1 cellular context compared by ENCODE assay signal in the genomic region with DNA sequence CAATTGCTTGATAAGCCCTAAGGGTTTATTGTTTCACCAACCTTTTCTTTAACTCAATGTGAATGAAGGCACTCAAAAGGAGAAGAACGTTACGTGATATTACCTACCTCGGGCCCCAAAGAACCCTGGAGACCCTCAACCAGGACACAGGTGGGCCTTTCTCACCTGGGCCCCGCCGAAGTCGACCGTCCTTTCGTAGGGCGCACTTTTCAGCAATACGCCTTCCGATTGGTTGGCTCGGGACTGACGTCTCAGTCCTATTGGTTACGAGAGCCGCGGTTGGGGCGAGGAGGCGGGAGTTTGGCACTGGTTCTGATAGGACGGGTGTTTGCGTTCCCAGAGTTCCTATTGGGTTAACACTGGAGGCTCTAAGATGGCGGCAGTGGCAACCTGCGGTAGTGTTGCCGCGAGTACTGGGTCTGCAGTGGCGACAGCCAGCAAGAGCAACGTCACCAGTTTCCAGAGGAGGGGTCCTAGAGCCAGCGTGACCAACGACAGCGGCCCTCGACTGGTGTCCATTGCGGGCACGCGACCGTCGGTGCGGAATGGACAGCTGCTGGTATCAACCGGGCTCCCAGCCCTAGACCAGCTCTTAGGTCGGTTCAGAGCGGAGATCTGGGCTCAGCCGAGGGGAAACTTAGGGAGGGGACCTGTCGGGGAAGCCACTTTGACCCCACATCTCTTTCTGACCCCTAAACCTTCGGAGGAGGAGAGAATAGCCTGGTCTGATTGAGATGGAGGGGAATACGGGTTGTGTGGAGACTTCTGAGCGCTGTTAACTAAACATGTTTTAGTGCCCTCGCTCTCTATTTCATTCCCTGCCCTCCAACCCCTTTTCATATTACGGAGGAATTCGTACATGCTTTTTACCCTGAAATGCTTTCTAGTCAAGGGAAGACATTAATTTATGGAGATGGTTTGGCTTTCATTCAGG.
A peak's percentile ranks its signal among the peaks of the same experiment; 100 is the strongest.
TF ChIP-seq lines count a peak whose summit lies in the region.

A gene with protein sequence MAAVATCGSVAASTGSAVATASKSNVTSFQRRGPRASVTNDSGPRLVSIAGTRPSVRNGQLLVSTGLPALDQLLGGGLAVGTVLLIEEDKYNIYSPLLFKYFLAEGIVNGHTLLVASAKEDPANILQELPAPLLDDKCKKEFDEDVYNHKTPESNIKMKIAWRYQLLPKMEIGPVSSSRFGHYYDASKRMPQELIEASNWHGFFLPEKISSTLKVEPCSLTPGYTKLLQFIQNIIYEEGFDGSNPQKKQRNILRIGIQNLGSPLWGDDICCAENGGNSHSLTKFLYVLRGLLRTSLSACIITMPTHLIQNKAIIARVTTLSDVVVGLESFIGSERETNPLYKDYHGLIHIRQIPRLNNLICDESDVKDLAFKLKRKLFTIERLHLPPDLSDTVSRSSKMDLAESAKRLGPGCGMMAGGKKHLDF (plus strand): TSS at position 356 of the 934 bp plus-strand sequence. CDS start 18 bp downstream, at position 374.
A gene with protein sequence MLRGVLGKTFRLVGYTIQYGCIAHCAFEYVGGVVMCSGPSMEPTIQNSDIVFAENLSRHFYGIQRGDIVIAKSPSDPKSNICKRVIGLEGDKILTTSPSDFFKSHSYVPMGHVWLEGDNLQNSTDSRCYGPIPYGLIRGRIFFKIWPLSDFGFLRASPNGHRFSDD (minus strand): TSS at position 211 of the 934 bp plus-strand sequence. CDS start 46,346 bp downstream, outside the sequence.

TF ChIP-seq in HepG2, 621 proteins besides CTCF, POLR2A, EP300 and RAD21 (continued from another document and continues in another):
- TF ChIP-seq, protein P1, sequence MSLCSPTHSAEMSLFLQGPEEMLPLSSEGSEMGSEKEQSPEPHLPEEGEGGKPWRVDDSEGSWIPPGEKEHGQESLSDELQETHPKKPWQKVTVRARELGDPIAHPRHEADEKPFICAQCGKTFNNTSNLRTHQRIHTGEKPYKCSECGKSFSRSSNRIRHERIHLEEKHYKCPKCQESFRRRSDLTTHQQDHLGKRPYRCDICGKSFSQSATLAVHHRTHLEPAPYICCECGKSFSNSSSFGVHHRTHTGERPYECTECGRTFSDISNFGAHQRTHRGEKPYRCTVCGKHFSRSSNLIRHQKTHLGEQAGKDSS (CRISPR knock-in tag; IDR thresholded peaks at IDR 0.05; ENCODE audit: borderline replicate concordance, low read depth), result no peak
- TF ChIP-seq MIER3 (CRISPR knock-in tag; IDR thresholded peaks at IDR 0.05; ENCODE audit: borderline replicate concordance), result no peak; the same call in 1 of the 2 replicates
- peak; percentile 39; the same call in 1 of the 2 replicates for TF ChIP-seq GFI1 (CRISPR knock-in tag; IDR thresholded peaks at IDR 0.05; ENCODE audit: borderline replicate concordance)
- TF ChIP-seq XBP1 (CRISPR knock-in tag; IDR thresholded peaks at IDR 0.05), result no peak
- no peak for TF ChIP-seq ZNF891 (CRISPR knock-in tag; IDR thresholded peaks at IDR 0.05)
- TF ChIP-seq ZKSCAN8 (CRISPR knock-in tag; IDR thresholded peaks at IDR 0.05; ENCODE audit: borderline replicate concordance), result 0 out of 2 replicates have a peak, but pooled peaks have one; percentile 28
- peak; percentile 88; the same call in 1 of the 2 replicates for TF ChIP-seq ZNF879 (CRISPR knock-in tag; IDR thresholded peaks at IDR 0.05)
- TF ChIP-seq ZNF605 (CRISPR knock-in tag; IDR thresholded peaks at IDR 0.05), result peak; percentile 78; the same call in 1 of the 2 replicates
- TF ChIP-seq, protein P2, sequence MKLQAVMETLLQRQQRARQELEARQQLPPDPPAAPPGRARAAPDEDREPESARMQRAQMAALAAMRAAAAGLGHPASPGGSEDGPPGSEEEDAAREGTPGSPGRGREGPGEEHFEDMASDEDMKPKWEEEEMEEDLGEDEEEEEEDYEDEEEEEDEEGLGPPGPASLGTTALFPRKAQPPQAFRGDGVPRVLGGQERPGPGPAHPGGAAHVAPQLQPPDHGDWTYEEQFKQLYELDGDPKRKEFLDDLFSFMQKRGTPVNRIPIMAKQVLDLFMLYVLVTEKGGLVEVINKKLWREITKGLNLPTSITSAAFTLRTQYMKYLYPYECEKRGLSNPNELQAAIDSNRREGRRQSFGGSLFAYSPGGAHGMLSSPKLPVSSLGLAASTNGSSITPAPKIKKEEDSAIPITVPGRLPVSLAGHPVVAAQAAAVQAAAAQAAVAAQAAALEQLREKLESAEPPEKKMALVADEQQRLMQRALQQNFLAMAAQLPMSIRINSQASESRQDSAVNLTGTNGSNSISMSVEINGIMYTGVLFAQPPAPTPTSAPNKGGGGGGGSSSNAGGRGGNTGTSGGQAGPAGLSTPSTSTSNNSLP (IDR thresholded peaks at IDR 0.05; ENCODE audit: low read depth, low read length), result no peak
- TF ChIP-seq, protein P3, sequence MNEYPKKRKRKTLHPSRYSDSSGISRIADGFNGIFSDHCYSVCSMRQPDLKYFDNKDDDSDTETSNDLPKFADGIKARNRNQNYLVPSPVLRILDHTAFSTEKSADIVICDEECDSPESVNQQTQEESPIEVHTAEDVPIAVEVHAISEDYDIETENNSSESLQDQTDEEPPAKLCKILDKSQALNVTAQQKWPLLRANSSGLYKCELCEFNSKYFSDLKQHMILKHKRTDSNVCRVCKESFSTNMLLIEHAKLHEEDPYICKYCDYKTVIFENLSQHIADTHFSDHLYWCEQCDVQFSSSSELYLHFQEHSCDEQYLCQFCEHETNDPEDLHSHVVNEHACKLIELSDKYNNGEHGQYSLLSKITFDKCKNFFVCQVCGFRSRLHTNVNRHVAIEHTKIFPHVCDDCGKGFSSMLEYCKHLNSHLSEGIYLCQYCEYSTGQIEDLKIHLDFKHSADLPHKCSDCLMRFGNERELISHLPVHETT (CRISPR knock-in tag; conservative IDR thresholded peaks at IDR 0.05), result no peak
- no peak for TF ChIP-seq ZNF713 (CRISPR knock-in tag; IDR thresholded peaks at IDR 0.05)
- no peak for TF ChIP-seq ZNF660 (CRISPR knock-in tag; IDR thresholded peaks at IDR 0.05; ENCODE audit: borderline replicate concordance, low read depth)
- TF ChIP-seq CCDC6 (CRISPR knock-in tag; IDR thresholded peaks at IDR 0.05), result no peak
- no peak for TF ChIP-seq TCF7 (IDR thresholded peaks at IDR 0.05; ENCODE audit: low read depth)
- TF ChIP-seq, protein P4, sequence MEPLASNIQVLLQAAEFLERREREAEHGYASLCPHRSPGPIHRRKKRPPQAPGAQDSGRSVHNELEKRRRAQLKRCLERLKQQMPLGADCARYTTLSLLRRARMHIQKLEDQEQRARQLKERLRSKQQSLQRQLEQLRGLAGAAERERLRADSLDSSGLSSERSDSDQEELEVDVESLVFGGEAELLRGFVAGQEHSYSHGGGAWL (CRISPR knock-in tag; IDR thresholded peaks at IDR 0.05), result peak; percentile 60; the same call in 1 of the 2 replicates
- TF ChIP-seq, protein P5, sequence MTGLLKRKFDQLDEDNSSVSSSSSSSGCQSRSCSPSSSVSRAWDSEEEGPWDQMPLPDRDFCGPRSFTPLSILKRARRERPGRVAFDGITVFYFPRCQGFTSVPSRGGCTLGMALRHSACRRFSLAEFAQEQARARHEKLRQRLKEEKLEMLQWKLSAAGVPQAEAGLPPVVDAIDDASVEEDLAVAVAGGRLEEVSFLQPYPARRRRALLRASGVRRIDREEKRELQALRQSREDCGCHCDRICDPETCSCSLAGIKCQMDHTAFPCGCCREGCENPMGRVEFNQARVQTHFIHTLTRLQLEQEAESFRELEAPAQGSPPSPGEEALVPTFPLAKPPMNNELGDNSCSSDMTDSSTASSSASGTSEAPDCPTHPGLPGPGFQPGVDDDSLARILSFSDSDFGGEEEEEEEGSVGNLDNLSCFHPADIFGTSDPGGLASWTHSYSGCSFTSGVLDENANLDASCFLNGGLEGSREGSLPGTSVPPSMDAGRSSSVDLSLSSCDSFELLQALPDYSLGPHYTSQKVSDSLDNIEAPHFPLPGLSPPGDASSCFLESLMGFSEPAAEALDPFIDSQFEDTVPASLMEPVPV (CRISPR knock-in tag; IDR thresholded peaks at IDR 0.05), result no peak; the same call in 1 of the 2 replicates
- TF ChIP-seq MEIS2 (CRISPR knock-in tag; IDR thresholded peaks at IDR 0.05), result no peak
- TF ChIP-seq MXI1 (IDR thresholded peaks at IDR 0.05; ENCODE audit: borderline replicate concordance, low read depth, low read length), result peak; percentile 51; the same call in 1 of the 3 replicates
- TF ChIP-seq ZNF572 (CRISPR knock-in tag; IDR thresholded peaks at IDR 0.05), result peak; percentile 61
- TF ChIP-seq, protein P6, sequence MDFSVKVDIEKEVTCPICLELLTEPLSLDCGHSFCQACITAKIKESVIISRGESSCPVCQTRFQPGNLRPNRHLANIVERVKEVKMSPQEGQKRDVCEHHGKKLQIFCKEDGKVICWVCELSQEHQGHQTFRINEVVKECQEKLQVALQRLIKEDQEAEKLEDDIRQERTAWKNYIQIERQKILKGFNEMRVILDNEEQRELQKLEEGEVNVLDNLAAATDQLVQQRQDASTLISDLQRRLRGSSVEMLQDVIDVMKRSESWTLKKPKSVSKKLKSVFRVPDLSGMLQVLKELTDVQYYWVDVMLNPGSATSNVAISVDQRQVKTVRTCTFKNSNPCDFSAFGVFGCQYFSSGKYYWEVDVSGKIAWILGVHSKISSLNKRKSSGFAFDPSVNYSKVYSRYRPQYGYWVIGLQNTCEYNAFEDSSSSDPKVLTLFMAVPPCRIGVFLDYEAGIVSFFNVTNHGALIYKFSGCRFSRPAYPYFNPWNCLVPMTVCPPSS (IDR thresholded peaks at IDR 0.05), result no peak
- TF ChIP-seq, protein P7, sequence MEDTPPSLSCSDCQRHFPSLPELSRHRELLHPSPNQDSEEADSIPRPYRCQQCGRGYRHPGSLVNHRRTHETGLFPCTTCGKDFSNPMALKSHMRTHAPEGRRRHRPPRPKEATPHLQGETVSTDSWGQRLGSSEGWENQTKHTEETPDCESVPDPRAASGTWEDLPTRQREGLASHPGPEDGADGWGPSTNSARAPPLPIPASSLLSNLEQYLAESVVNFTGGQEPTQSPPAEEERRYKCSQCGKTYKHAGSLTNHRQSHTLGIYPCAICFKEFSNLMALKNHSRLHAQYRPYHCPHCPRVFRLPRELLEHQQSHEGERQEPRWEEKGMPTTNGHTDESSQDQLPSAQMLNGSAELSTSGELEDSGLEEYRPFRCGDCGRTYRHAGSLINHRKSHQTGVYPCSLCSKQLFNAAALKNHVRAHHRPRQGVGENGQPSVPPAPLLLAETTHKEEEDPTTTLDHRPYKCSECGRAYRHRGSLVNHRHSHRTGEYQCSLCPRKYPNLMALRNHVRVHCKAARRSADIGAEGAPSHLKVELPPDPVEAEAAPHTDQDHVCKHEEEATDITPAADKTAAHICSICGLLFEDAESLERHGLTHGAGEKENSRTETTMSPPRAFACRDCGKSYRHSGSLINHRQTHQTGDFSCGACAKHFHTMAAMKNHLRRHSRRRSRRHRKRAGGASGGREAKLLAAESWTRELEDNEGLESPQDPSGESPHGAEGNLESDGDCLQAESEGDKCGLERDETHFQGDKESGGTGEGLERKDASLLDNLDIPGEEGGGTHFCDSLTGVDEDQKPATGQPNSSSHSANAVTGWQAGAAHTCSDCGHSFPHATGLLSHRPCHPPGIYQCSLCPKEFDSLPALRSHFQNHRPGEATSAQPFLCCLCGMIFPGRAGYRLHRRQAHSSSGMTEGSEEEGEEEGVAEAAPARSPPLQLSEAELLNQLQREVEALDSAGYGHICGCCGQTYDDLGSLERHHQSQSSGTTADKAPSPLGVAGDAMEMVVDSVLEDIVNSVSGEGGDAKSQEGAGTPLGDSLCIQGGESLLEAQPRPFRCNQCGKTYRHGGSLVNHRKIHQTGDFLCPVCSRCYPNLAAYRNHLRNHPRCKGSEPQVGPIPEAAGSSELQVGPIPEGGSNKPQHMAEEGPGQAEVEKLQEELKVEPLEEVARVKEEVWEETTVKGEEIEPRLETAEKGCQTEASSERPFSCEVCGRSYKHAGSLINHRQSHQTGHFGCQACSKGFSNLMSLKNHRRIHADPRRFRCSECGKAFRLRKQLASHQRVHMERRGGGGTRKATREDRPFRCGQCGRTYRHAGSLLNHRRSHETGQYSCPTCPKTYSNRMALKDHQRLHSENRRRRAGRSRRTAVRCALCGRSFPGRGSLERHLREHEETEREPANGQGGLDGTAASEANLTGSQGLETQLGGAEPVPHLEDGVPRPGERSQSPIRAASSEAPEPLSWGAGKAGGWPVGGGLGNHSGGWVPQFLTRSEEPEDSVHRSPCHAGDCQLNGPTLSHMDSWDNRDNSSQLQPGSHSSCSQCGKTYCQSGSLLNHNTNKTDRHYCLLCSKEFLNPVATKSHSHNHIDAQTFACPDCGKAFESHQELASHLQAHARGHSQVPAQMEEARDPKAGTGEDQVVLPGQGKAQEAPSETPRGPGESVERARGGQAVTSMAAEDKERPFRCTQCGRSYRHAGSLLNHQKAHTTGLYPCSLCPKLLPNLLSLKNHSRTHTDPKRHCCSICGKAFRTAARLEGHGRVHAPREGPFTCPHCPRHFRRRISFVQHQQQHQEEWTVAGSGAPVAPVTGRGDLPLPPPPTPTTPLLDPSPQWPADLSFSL (CRISPR knock-in tag; IDR thresholded peaks at IDR 0.05), result no peak
- TF ChIP-seq TAF15 (IDR thresholded peaks at IDR 0.05; ENCODE audit: low read depth, low read length, poor library complexity, severe bottlenecking), result no peak
- no peak for TF ChIP-seq CHCHD3 (CRISPR knock-in tag; IDR thresholded peaks at IDR 0.05)
- TF ChIP-seq RARA (CRISPR knock-in tag; IDR thresholded peaks at IDR 0.05), result peak; percentile 12; the same call in 1 of the 2 replicates
- no peak; the same call in 1 of the 2 replicates for TF ChIP-seq NFKB2 (CRISPR knock-in tag; IDR thresholded peaks at IDR 0.05; ENCODE audit: borderline replicate concordance)
- TF ChIP-seq BHLHE40 (IDR thresholded peaks at IDR 0.05; ENCODE audit: low read length), result peak; percentile 72
- TF ChIP-seq SIN3A (IDR thresholded peaks at IDR 0.05; ENCODE audit: borderline replicate concordance, low read depth, low read length), result peak; percentile 65; the same call in 1 of the 2 replicates
- TF ChIP-seq, protein P8, sequence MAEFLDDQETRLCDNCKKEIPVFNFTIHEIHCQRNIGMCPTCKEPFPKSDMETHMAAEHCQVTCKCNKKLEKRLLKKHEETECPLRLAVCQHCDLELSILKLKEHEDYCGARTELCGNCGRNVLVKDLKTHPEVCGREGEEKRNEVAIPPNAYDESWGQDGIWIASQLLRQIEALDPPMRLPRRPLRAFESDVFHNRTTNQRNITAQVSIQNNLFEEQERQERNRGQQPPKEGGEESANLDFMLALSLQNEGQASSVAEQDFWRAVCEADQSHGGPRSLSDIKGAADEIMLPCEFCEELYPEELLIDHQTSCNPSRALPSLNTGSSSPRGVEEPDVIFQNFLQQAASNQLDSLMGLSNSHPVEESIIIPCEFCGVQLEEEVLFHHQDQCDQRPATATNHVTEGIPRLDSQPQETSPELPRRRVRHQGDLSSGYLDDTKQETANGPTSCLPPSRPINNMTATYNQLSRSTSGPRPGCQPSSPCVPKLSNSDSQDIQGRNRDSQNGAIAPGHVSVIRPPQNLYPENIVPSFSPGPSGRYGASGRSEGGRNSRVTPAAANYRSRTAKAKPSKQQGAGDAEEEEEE (CRISPR knock-in tag; IDR thresholded peaks at IDR 0.05; ENCODE audit: borderline replicate concordance), result no peak
- 0 out of 4 replicates have a peak, but pooled peaks of 1 of the 2 experiments have one; percentile 8 for TF ChIP-seq NR2F1 (CRISPR knock-in tag; IDR thresholded peaks at IDR 0.05)
- TF ChIP-seq ZNF773 (CRISPR knock-in tag; IDR thresholded peaks at IDR 0.05; ENCODE audit: borderline replicate concordance), result no peak
- no peak for TF ChIP-seq SKI (IDR thresholded peaks at IDR 0.05; ENCODE audit: partially characterized antibody)
- no peak for TF ChIP-seq TP53 (CRISPR knock-in tag; conservative IDR thresholded peaks at IDR 0.05)
